In genomic region chr11:65382036-65382803, GRCh38 we compare ENCODE assay signal across 1 cellular context.
TF ChIP-seq lines count a peak whose summit lies in the region.

A gene with protein sequence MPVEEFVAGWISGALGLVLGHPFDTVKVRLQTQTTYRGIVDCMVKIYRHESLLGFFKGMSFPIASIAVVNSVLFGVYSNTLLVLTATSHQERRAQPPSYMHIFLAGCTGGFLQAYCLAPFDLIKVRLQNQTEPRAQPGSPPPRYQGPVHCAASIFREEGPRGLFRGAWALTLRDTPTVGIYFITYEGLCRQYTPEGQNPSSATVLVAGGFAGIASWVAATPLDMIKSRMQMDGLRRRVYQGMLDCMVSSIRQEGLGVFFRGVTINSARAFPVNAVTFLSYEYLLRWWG (minus strand): TSS chr11:65382646. CDS start chr11:65381951, 695 bp downstream.

TF ChIP-seq in K562, 482 proteins besides CTCF, POLR2A, EP300 and RAD21 (continued from another document and continues in another):
- no peak; the same call in none of the 2 replicates for TF ChIP-seq MGA (IDR thresholded peaks at IDR 0.05)
- peak; percentile 85; the same call in 1 of the 2 replicates for TF ChIP-seq NBN (IDR thresholded peaks at IDR 0.05; ENCODE audit: low read depth)
- peak; percentile 52 for TF ChIP-seq SMAD1 (IDR thresholded peaks at IDR 0.05; ENCODE audit: low read depth, low read length, partially characterized antibody)
- peak; percentile 97; the same call in 1 of the 2 replicates for TF ChIP-seq FOXP4 (CRISPR knock-in tag; IDR thresholded peaks at IDR 0.05; ENCODE audit: borderline replicate concordance)
- no peak for TF ChIP-seq POLR3A (IDR thresholded peaks at IDR 0.05; ENCODE audit: borderline replicate concordance, extremely low read depth, insufficient read depth, insufficient read length)
- no peak for TF ChIP-seq NFYB (IDR thresholded peaks at IDR 0.05; ENCODE audit: extremely low read depth, insufficient read length)
- 0 out of 2 replicates have a peak, but pooled peaks have one; percentile 3 for TF ChIP-seq TAL1 (IDR thresholded peaks at IDR 0.05)
- no peak for TF ChIP-seq ZNF445 (CRISPR knock-in tag; IDR thresholded peaks at IDR 0.05; ENCODE audit: low read depth)
- peak; percentile 95 for TF ChIP-seq CTBP1 (IDR thresholded peaks at IDR 0.05; ENCODE audit: borderline replicate concordance)
- 0 out of 2 replicates have a peak, but pooled peaks have one; percentile 75 for TF ChIP-seq SMARCC2 (IDR thresholded peaks at IDR 0.05; ENCODE audit: low read depth)
- TF ChIP-seq PHTF2 (CRISPR knock-in tag; IDR thresholded peaks at IDR 0.05): no peak
- no peak for TF ChIP-seq SIRT6 (IDR thresholded peaks at IDR 0.05; ENCODE audit: low read depth, low read length)
- TF ChIP-seq SREBF2 (CRISPR knock-in tag; IDR thresholded peaks at IDR 0.05): 0 out of 2 replicates have a peak, but pooled peaks have one; percentile 29
- no peak for TF ChIP-seq MCM2 (IDR thresholded peaks at IDR 0.05; ENCODE audit: low read depth)
- TF ChIP-seq NFIC (IDR thresholded peaks at IDR 0.05): peak; percentile 98
- TF ChIP-seq, protein P1, sequence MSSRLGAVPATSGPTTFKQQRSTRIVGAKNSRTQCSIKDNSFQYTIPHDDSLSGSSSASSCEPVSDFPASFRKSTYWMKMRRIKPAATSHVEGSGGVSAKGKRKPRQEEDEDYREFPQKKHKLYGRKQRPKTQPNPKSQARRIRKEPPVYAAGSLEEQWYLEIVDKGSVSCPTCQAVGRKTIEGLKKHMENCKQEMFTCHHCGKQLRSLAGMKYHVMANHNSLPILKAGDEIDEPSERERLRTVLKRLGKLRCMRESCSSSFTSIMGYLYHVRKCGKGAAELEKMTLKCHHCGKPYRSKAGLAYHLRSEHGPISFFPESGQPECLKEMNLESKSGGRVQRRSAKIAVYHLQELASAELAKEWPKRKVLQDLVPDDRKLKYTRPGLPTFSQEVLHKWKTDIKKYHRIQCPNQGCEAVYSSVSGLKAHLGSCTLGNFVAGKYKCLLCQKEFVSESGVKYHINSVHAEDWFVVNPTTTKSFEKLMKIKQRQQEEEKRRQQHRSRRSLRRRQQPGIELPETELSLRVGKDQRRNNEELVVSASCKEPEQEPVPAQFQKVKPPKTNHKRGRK (tag; IDR thresholded peaks at IDR 0.05): no peak
- TF ChIP-seq PRMT5 (CRISPR knock-in tag; IDR thresholded peaks at IDR 0.05): no peak
- no peak for TF ChIP-seq SNAPC5 (CRISPR knock-in tag; IDR thresholded peaks at IDR 0.05)
- TF ChIP-seq ZNF780A (CRISPR knock-in tag; IDR thresholded peaks at IDR 0.05): no peak
- no peak for TF ChIP-seq RFX5 (IDR thresholded peaks at IDR 0.05; ENCODE audit: low read depth, low read length)
- TF ChIP-seq TEAD2 (tag; IDR thresholded peaks at IDR 0.05): no peak
- no peak for TF ChIP-seq ILK (tag; IDR thresholded peaks at IDR 0.05; ENCODE audit: borderline replicate concordance, low read depth)
- TF ChIP-seq RFX7 (CRISPR knock-in tag; IDR thresholded peaks at IDR 0.05): no peak
- TF ChIP-seq, protein P2, sequence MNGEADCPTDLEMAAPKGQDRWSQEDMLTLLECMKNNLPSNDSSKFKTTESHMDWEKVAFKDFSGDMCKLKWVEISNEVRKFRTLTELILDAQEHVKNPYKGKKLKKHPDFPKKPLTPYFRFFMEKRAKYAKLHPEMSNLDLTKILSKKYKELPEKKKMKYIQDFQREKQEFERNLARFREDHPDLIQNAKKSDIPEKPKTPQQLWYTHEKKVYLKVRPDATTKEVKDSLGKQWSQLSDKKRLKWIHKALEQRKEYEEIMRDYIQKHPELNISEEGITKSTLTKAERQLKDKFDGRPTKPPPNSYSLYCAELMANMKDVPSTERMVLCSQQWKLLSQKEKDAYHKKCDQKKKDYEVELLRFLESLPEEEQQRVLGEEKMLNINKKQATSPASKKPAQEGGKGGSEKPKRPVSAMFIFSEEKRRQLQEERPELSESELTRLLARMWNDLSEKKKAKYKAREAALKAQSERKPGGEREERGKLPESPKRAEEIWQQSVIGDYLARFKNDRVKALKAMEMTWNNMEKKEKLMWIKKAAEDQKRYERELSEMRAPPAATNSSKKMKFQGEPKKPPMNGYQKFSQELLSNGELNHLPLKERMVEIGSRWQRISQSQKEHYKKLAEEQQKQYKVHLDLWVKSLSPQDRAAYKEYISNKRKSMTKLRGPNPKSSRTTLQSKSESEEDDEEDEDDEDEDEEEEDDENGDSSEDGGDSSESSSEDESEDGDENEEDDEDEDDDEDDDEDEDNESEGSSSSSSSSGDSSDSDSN (IDR thresholded peaks at IDR 0.05; ENCODE audit: borderline replicate concordance in 1 of 2, low read depth in 2 of 2, low read length in 2 of 2): peak in 1 of 2 experiments; percentile 65; a peak in 1 of 4 replicates
- TF ChIP-seq BRCA1 (IDR thresholded peaks at IDR 0.05): no peak
- TF ChIP-seq BRCA1 (CRISPR knock-in tag; IDR thresholded peaks at IDR 0.05): 0 out of 2 replicates have a peak, but pooled peaks have one; percentile 49
- no peak for TF ChIP-seq ZNF121 (CRISPR knock-in tag; conservative IDR thresholded peaks at IDR 0.05)
- no peak for TF ChIP-seq ZNF57 (CRISPR knock-in tag; IDR thresholded peaks at IDR 0.05)
- peak; percentile 27 to 84 (median 81) for TF ChIP-seq YY1 (IDR thresholded peaks at IDR 0.05; ENCODE audit: borderline replicate concordance in 1 of 3, control insufficient read depth in 1 of 3, extremely low read depth in 1 of 3, insufficient read depth in 3 of 3, insufficient read length in 1 of 3, insufficient replicate concordance in 2 of 3, low read depth in 1 of 3, low read length in 2 of 3)
- TF ChIP-seq, protein P3, sequence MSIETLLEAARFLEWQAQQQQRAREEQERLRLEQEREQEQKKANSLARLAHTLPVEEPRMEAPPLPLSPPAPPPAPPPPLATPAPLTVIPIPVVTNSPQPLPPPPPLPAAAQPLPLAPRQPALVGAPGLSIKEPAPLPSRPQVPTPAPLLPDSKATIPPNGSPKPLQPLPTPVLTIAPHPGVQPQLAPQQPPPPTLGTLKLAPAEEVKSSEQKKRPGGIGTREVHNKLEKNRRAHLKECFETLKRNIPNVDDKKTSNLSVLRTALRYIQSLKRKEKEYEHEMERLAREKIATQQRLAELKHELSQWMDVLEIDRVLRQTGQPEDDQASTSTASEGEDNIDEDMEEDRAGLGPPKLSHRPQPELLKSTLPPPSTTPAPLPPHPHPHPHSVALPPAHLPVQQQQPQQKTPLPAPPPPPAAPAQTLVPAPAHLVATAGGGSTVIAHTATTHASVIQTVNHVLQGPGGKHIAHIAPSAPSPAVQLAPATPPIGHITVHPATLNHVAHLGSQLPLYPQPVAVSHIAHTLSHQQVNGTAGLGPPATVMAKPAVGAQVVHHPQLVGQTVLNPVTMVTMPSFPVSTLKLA (conservative IDR thresholded peaks at IDR 0.05): peak; percentile 89 to 94
